In the genomic region with DNA sequence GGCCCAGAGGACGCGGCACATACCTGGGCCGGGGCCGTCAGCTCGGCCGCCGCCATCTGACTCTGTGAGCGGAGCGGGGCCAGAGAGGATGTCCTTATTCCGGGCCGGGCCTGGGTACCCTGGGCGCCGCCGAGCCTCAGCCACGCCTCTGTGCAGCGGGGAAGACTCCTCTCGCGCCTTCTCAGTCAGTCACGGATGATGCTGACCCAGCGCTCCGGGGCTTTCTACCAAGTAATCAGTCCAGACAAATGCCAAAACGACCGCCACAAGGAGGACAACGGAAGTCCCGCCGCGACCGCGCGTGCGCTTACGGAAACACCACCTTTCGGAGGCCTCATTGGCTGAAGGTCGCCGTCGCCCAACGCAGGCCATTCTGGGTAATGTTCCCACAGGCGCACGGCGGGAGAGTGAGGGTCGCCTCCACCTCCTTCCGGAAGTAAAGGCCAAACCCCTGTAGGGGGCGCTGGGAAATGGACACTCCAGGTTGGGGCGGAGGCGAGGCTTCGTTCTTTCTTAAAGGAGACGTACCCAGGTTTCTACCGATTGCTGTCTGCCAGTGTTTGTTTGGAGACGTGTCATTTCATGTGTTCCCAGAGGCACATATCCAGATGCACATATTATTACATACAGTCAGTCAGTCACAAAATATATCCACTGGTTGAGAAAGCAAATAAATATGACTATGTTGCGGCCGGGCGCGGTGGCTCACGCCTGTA, we compare ENCODE assay signal across 8 cellular contexts. TPM values are rescaled to one million over a fixed set of nuclear protein-coding genes. Genes with fewer than 3 reads are reported as not detected.
DNase-seq lines count a peak whose midpoint lies in the region; ATAC-seq and TF ChIP-seq lines count a peak whose summit lies in the region.

A gene (minus strand): TSS at position 288 of the 716 bp plus-strand sequence. CDS start 232 bp downstream, at position 56.

- H3K4me3 Mint-ChIP-seq in osteocyte (ENCODE audit: unreplicated experiment), result peak within 1 kb of the TSS; percentile 95

- H3K4me3 ChIP-seq in DOHH2 (ENCODE audit: low read length), result peak within 1 kb of the TSS; percentile 78
- peak within 1 kb of the TSS; percentile 88 to 97 for H3K4me3 ChIP-seq in SK-N-SH (ENCODE audit: low read depth in 2 of 2, low read length in 1 of 2)
- H3K4me3 ChIP-seq in thoracic aorta, result peak within 1 kb of the TSS; percentile 83

- no peak within 1 kb of the TSS for H3K27ac ChIP-seq in DOHH2 (ENCODE audit: low read depth, low read length)
- H3K27ac ChIP-seq in SK-N-SH (ENCODE audit: low read depth in 2 of 2, low read length in 1 of 2), result peak within 1 kb of the TSS; percentile 53 to 64; a peak in 2 of 4 replicates
- peak within 1 kb of the TSS; percentile 74 to 81 for H3K27ac ChIP-seq in thoracic aorta

- H3K27ac Mint-ChIP-seq in osteocyte (ENCODE audit: unreplicated experiment), result peak within 1 kb of the TSS; percentile 94

- peaks cover 6% of the 10 kb centered on the region; the same call in 1 of the 2 replicates for H3K4me1 ChIP-seq in DOHH2 (ENCODE audit: control insufficient read depth, low read length)
- H3K4me1 ChIP-seq in SK-N-SH (ENCODE audit: control insufficient read depth in 1 of 2, insufficient read depth in 2 of 2, low read depth in 1 of 2, low read length in 1 of 2), result peaks cover 0 to 7% of the 10 kb centered on the region in 2 experiments; a peak in 3 of 4 replicates
- H3K4me1 ChIP-seq in thoracic aorta (ENCODE audit: control insufficient read depth in 1 of 2, low read depth in 2 of 2), result peaks cover 3 to 9% of the 10 kb centered on the region in 2 donors

- peaks cover 15% of the 10 kb centered on the region for H3K4me1 Mint-ChIP-seq in osteocyte (ENCODE audit: unreplicated experiment)

- H3K9me3 ChIP-seq in DOHH2 (ENCODE audit: control insufficient read depth, insufficient read depth, low read length) (peaks cover 56% of the 10 kb centered on the region; the same call in 1 of the 2 replicates), SK-N-SH (no peaks in the 10 kb centered on the region), thoracic aorta (peaks cover 24% of the 10 kb centered on the region)

- H4K20me1 ChIP-seq in DOHH2 (ENCODE audit: control insufficient read depth, insufficient read depth, low read depth, low read length) (no peaks in the 10 kb centered on the region), SK-N-SH (ENCODE audit: insufficient read depth) (no peaks in the 10 kb centered on the region)

- H3K79me2 ChIP-seq in DOHH2 (ENCODE audit: control insufficient read depth, low read length) (no peaks in the 10 kb centered on the region; the same call in 1 of the 2 replicates), SK-N-SH (ENCODE audit: insufficient read depth) (peaks cover 49% of the 10 kb centered on the region)

- no peaks in the 10 kb centered on the region for H3K27me3 ChIP-seq in DOHH2 (ENCODE audit: control insufficient read depth, low read length)
- no peaks in the 10 kb centered on the region for H3K27me3 ChIP-seq in SK-N-SH (ENCODE audit: insufficient read depth)
- no peaks in the 10 kb centered on the region for H3K27me3 ChIP-seq in thoracic aorta (replicated peaks; ENCODE audit: insufficient read depth)

- peaks cover 29% of the 10 kb centered on the region for H3K9me3 Mint-ChIP-seq in osteocyte (ENCODE audit: unreplicated experiment)

- no peak for TF ChIP-seq EP300 in SK-N-SH (IDR thresholded peaks at IDR 0.05; ENCODE audit: borderline replicate concordance in 1 of 2, low read depth in 1 of 2, low read length in 1 of 2)

- H3K27me3 Mint-ChIP-seq in osteocyte (ENCODE audit: unreplicated experiment), result no peaks in the 10 kb centered on the region

- intact Hi-C loops in Right ventricle myocardium inferior (cut with DNase I), result loop anchor here (5.0 kb wide), 1 partner anchor 55 kb away; a partner anchor contains a TSS

- ATAC-seq in GM21723 (IDR thresholded peaks at IDR 0.05; ENCODE audit: unreplicated experiment), result peak; percentile 89
- ATAC-seq in Right ventricle myocardium inferior, result peak; percentile 99
- peak; percentile 76 for ATAC-seq in thoracic aorta (ENCODE audit: insufficient number of reproducible peaks, low FRiP score, low read depth)

- no peaks in the 10 kb centered on the region for H3F3A ChIP-seq in DOHH2 (ENCODE audit: control insufficient read depth, insufficient read depth)
- no peaks in the 10 kb centered on the region for H3F3A ChIP-seq in SK-N-SH (replicated peaks; ENCODE audit: insufficient read depth)

- H3K36me3 ChIP-seq in DOHH2 (ENCODE audit: control insufficient read depth, low read length) (no peaks in the 10 kb centered on the region; the same call in 1 of the 2 replicates), SK-N-SH (replicated peaks in 1 of 2; ENCODE audit: control insufficient read depth in 1 of 2, insufficient read depth in 2 of 2, low read length in 1 of 2) (peaks cover 14 to 15% of the 10 kb centered on the region in 2 experiments), thoracic aorta (peaks cover 20% of the 10 kb centered on the region)

- H2AFZ ChIP-seq in SK-N-SH (ENCODE audit: low read depth), result peak within 1 kb of the TSS; percentile 98

- peak within 1 kb of the TSS; percentile 64 for H3K4me2 ChIP-seq in DOHH2 (ENCODE audit: low read length)
- H3K4me2 ChIP-seq in SK-N-SH, result peak within 1 kb of the TSS; percentile 94

- WGBS in SK-N-SH (ENCODE audit: low lambda C conversion rate), result 14% methylated on average over 32 of the region's 54 CpGs

- DNase-seq in Kasumi-1 (lab: John Stamatoyannopoulos, UW) (peak; percentile 84 to 90), SK-N-SH (peak; percentile 97), Right ventricle myocardium inferior (ENCODE audit: missing footprints) (peak; percentile 97), osteocyte (ENCODE audit: extremely low spot score, unreplicated experiment) (peak; percentile 97), thoracic aorta (ENCODE audit: low spot score) (peak; percentile 73)
- peak; percentile 90 for DNase-seq in activated naive CD8-positive, alpha-beta T cell treated with anti-CD3 and anti-CD28 coated beads, Interleukin-2, amount 50 U/mL, for 16 hours (ENCODE audit: low read depth, low spot score)

- H3K9me2 ChIP-seq in DOHH2 (replicated peaks; ENCODE audit: control insufficient read depth, low read length), result no peaks in the 10 kb centered on the region
- no peaks in the 10 kb centered on the region for H3K9me2 ChIP-seq in SK-N-SH

- peak; percentile 36 for TF ChIP-seq RAD21 in SK-N-SH (IDR thresholded peaks at IDR 0.05; ENCODE audit: low read length)

- peaks cover 33% of the 10 kb centered on the region for H3K36me3 Mint-ChIP-seq in osteocyte (ENCODE audit: unreplicated experiment)

- POLR2A ChIA-PET in SK-N-SH (lab: Yijun Ruan, JAX), result no interaction called here

- TF ChIP-seq CTCF in DOHH2 (IDR thresholded peaks at IDR 0.05; ENCODE audit: low read depth, low read length, poor library complexity, severe bottlenecking), result peak; percentile 35
- TF ChIP-seq CTCF in SK-N-SH (IDR thresholded peaks at IDR 0.05), result peak; percentile 59
- TF ChIP-seq CTCF in osteocyte (IDR thresholded peaks at IDR 0.05), result peak; percentile 64
- peak; percentile 47 for TF ChIP-seq CTCF in thoracic aorta (IDR thresholded peaks at IDR 0.05)

- H3K9ac ChIP-seq in SK-N-SH, result peak within 1 kb of the TSS; percentile 81

- CTCF ChIA-PET in SK-N-SH (lab: Yijun Ruan, JAX), result no interaction called here

TF ChIP-seq in SK-N-SH, 30 proteins besides CTCF, POLR2A, EP300 and RAD21 (continues in another document):
- TF ChIP-seq, protein P1, sequence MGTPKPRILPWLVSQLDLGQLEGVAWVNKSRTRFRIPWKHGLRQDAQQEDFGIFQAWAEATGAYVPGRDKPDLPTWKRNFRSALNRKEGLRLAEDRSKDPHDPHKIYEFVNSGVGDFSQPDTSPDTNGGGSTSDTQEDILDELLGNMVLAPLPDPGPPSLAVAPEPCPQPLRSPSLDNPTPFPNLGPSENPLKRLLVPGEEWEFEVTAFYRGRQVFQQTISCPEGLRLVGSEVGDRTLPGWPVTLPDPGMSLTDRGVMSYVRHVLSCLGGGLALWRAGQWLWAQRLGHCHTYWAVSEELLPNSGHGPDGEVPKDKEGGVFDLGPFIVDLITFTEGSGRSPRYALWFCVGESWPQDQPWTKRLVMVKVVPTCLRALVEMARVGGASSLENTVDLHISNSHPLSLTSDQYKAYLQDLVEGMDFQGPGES (IDR thresholded peaks at IDR 0.05; ENCODE audit: low read depth, low read length), result no peak
- TF ChIP-seq YY1 (IDR thresholded peaks at IDR 0.05; ENCODE audit: low read depth) (peak; percentile 38; the same call in 1 of the 2 replicates), ELF1 (IDR thresholded peaks at IDR 0.05) (peak; percentile 87), RXRA (IDR thresholded peaks at IDR 0.05; ENCODE audit: borderline replicate concordance, low read depth) (no peak), TEAD4 (IDR thresholded peaks at IDR 0.05; ENCODE audit: borderline replicate concordance, insufficient read depth) (no peak), RFX5 (IDR thresholded peaks at IDR 0.05; ENCODE audit: low read length) (0 out of 2 replicates have a peak, but pooled peaks have one; percentile 32), EZH2phosphoT487 (IDR thresholded peaks at IDR 0.05; ENCODE audit: borderline replicate concordance, low read depth) (no peak)
- TF ChIP-seq, protein P2, sequence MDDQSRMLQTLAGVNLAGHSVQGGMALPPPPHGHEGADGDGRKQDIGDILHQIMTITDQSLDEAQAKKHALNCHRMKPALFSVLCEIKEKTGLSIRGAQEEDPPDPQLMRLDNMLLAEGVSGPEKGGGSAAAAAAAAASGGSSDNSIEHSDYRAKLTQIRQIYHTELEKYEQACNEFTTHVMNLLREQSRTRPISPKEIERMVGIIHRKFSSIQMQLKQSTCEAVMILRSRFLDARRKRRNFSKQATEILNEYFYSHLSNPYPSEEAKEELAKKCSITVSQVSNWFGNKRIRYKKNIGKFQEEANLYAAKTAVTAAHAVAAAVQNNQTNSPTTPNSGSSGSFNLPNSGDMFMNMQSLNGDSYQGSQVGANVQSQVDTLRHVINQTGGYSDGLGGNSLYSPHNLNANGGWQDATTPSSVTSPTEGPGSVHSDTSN (IDR thresholded peaks at IDR 0.05), result peak; percentile 18; the same call in 1 of the 2 replicates

RNA-seq across cellular contexts. Expression of the gene that starts here (rescaled TPM):
- 3.7 and 4.3 TPM in 2 replicates for polyA plus RNA-seq in SK-N-SH (2012; rRNA removed)
- polyA plus RNA-seq in SK-N-SH (2012; cell fraction: cytosol; rRNA removed), result 3.4 and 3.7 TPM in 2 replicates
- polyA plus RNA-seq in SK-N-SH (2012; cell fraction: nucleus; rRNA removed), result 6.6 and 10.3 TPM in 2 replicates
- total RNA-seq in Right ventricle myocardium inferior, result 9.3 TPM
- 6.0 and 6.3 TPM in 2 replicates for total RNA-seq in osteocyte
- total RNA-seq in thoracic aorta, result 1 to 10 TPM; 1.4 to 7.6 TPM
